Comparison of ENCODE assay signal across 1 cellular context in genomic region chr12:71645268-71645667, GRCh38.
A peak's percentile ranks its signal among the peaks of the same experiment; 100 is the strongest.
TF ChIP-seq lines count a peak whose summit lies in the region.

No MANE protein-coding gene starts in this region.

TF ChIP-seq in K562, 482 proteins besides CTCF, POLR2A, EP300 and RAD21:
- peak; percentile 50 for TF ChIP-seq TFE3 (CRISPR knock-in tag; IDR thresholded peaks at IDR 0.05)
- no peak for TF ChIP-seq CHCHD3 (CRISPR knock-in tag; IDR thresholded peaks at IDR 0.05)
- no peak for TF ChIP-seq CBX1 (IDR thresholded peaks at IDR 0.05; ENCODE audit: low read depth)
- peak; percentile 23; the same call in 1 of the 2 replicates for TF ChIP-seq SPI1 (IDR thresholded peaks at IDR 0.05; ENCODE audit: borderline replicate concordance, low read depth, low read length)
